In genomic region chr15:73927476-73928240, GRCh38 we compare ENCODE assay signal across 8 cellular contexts. TPM values are rescaled to one million over a fixed set of nuclear protein-coding genes. Genes with fewer than 3 reads are reported as not detected.
A peak's percentile ranks its signal among the peaks of the same experiment; 100 is the strongest.
DNase-seq lines count a peak whose midpoint lies in the region; ATAC-seq and TF ChIP-seq lines count a peak whose summit lies in the region.

No MANE protein-coding gene starts in this region.

- no peaks in the 10 kb centered on the region for H3F3A ChIP-seq in GM23338 (replicated peaks; ENCODE audit: low read depth)

- peak overlapping the region; percentile 72 for H3K4me3 Mint-ChIP-seq in GM23338

- TF ChIP-seq POLR2A in prostate gland (IDR thresholded peaks at IDR 0.05), result peak; percentile 27

- H3K9me2 ChIP-seq in GM23338 (ENCODE audit: insufficient read depth), result no peaks in the 10 kb centered on the region

- H3K9me3 ChIP-seq in prostate gland, result no peaks in the 10 kb centered on the region

- in situ Hi-C loops in ACHN (cut with HindIII; ENCODE audit: low pct_ligation_motif_present, low pct_unique_long_range_greater_than_20kb, low sequenced_read_pairs), result no loop called here

- DNase-seq in ACHN, result peak; percentile 61
- DNase-seq in GM23338 (ENCODE audit: low spot score), result peak; percentile 81
- DNase-seq in RPMI7951 (ENCODE audit: low read depth), result peak; percentile 39
- DNase-seq in activated gamma-delta T cell treated with Interleukin-2 at 50 U/mL for 16 hours, result peak; percentile 68
- peak; percentile 89 for DNase-seq in Right ventricle myocardium inferior (ENCODE audit: missing footprints)
- DNase-seq in prostate gland (ENCODE audit: low spot score), result peak; percentile 55
- peak; percentile 70 for DNase-seq in ureter (ENCODE audit: low spot score)

- H3K4me1 ChIP-seq in GM23338 (ENCODE audit: insufficient read depth), result peaks cover 38% of the 10 kb centered on the region
- peaks cover 3% of the 10 kb centered on the region for H3K4me1 ChIP-seq in prostate gland (replicated peaks)

- H3K9me3 Mint-ChIP-seq in GM23338, result no peaks in the 10 kb centered on the region

- H3K27me3 ChIP-seq in GM23338 (ENCODE audit: insufficient read depth), result peaks cover 15% of the 10 kb centered on the region; the same call in 1 of the 2 replicates
- H3K27me3 ChIP-seq in prostate gland (replicated peaks; ENCODE audit: insufficient read depth), result no peaks in the 10 kb centered on the region

- no peaks in the 10 kb centered on the region; the same call in 1 of the 3 replicates for H3K36me3 Mint-ChIP-seq in GM23338 (ENCODE audit: low read depth)

- TF ChIP-seq CTCF in GM23338 (conservative IDR thresholded peaks at IDR 0.05; ENCODE audit: low read depth in 2 of 2) (peak; percentile 57 to 69), prostate gland (IDR thresholded peaks at IDR 0.05) (peak; percentile 25 to 53 (median 37))

- H3K79me2 ChIP-seq in GM23338 (replicated peaks; ENCODE audit: insufficient read depth), result no peaks in the 10 kb centered on the region

- peak overlapping the region; percentile 76 for H2AFZ ChIP-seq in GM23338

- H3K27ac ChIP-seq in GM23338 (ENCODE audit: low read depth) (no peak overlapping the region), prostate gland (peak overlapping the region; percentile 85 to 88)

- peak; percentile 52 for ATAC-seq in GM23338
- ATAC-seq in Right ventricle myocardium inferior, result peak; percentile 42
- ATAC-seq in HG03108 (IDR thresholded peaks at IDR 0.05; ENCODE audit: unreplicated experiment), result no peak

- peak overlapping the region; percentile 95 for H3K4me2 ChIP-seq in GM23338

- H3K27ac Mint-ChIP-seq in GM23338, result no peak overlapping the region

- under 1% methylated on average over 24 of the region's 78 CpGs for WGBS in prostate gland

- H3K4me1 Mint-ChIP-seq in GM23338, result peaks cover 44% of the 10 kb centered on the region

- intact Hi-C loops in Right ventricle myocardium inferior (cut with DNase I), result loop anchor here (1.0 kb wide), 1 partner anchor 30 kb away; no protein-coding TSS in a partner anchor
- intact Hi-C loops in prostate gland (cut with DNase I), result no loop called here

- H3K36me3 ChIP-seq in GM23338 (ENCODE audit: insufficient read depth), result no peaks in the 10 kb centered on the region
- no peaks in the 10 kb centered on the region for H3K36me3 ChIP-seq in prostate gland

- no peaks in the 10 kb centered on the region for H4K20me1 ChIP-seq in GM23338 (replicated peaks; ENCODE audit: insufficient read depth)

- peaks cover 26% of the 10 kb centered on the region for H3K27me3 Mint-ChIP-seq in GM23338 (ENCODE audit: insufficient read depth, low read depth, poor library complexity)

- H3K4me3 ChIP-seq in GM23338 (peak overlapping the region; percentile 75), prostate gland (peak overlapping the region; percentile 56 to 61)

TF ChIP-seq in GM23338, 12 proteins besides CTCF, POLR2A, EP300 and RAD21:
- TF ChIP-seq ETS1 (IDR thresholded peaks at IDR 0.05), result no peak
- TF ChIP-seq POLR2AphosphoS5 (IDR thresholded peaks at IDR 0.05; ENCODE audit: low read depth), result no peak; the same call in none of the 2 replicates
- TF ChIP-seq STAT1 (IDR thresholded peaks at IDR 0.05; ENCODE audit: unreplicated experiment), result no peak
- TF ChIP-seq REST (IDR thresholded peaks at IDR 0.05; ENCODE audit: unreplicated experiment), result no peak
- TF ChIP-seq ZNF114 (CRISPR knock-in tag; IDR thresholded peaks at IDR 0.05), result no peak
- no peak for TF ChIP-seq NANOG (IDR thresholded peaks at IDR 0.05; ENCODE audit: borderline replicate concordance)
- TF ChIP-seq ZNF331 (CRISPR knock-in tag; IDR thresholded peaks at IDR 0.05; ENCODE audit: low read depth), result no peak
- TF ChIP-seq EZH2phosphoT487 (IDR thresholded peaks at IDR 0.05; ENCODE audit: unreplicated experiment), result no peak

RNA-seq across cellular contexts. Expression of gene LOXL1, which starts 1.4 kb away (rescaled TPM):
- 6.8 and 10.8 TPM in 2 replicates for total RNA-seq in GM23338 (2014; rRNA removed; shearing (Covaris generic))
- 6.9 and 10.3 TPM in 2 replicates for polyA plus RNA-seq in GM23338 (2016; fragmentation: Nextera tagmentation; extraction: Ambion mirVana)
- 45.9 and 55.0 TPM in 2 replicates for total RNA-seq in RPMI7951 (2014; rRNA removed; shearing (Covaris generic))
- total RNA-seq in Right ventricle myocardium inferior (15.9 TPM), prostate gland (10 to 100 TPM; 20.5 to 22.5 TPM), ureter (30.9 TPM)

RNA-seq across cellular contexts. Expression of gene TBC1D21, which starts 54.3 kb away (rescaled TPM):
- total RNA-seq in GM23338 (2014; rRNA removed; shearing (Covaris generic)), result not detected in 2 replicates
- not detected in 2 replicates for polyA plus RNA-seq in GM23338 (2016; fragmentation: Nextera tagmentation; extraction: Ambion mirVana)
- not detected in 2 replicates for total RNA-seq in RPMI7951 (2014; rRNA removed; shearing (Covaris generic))
- total RNA-seq in Right ventricle myocardium inferior, result not detected
- 1 to 10 TPM in 1 of 2 donors, not detected in 1; 1.4 TPM for total RNA-seq in prostate gland
- total RNA-seq in ureter, result not detected

Comparison
In these comparisons a context has a peak if more than half of its experiments do, and no peak if none do; other contexts are left out.
1. DNase-seq: peak in every context shown above with its lines; median percentile 89 in Right ventricle myocardium inferior; 81 in GM23338; 70 in ureter; 68 in activated gamma-delta T cell treated with Interleukin-2 at 50 U/mL for 16 hours; 61 in ACHN; 55 in prostate gland; 39 in RPMI7951.